1 cellular context compared by ENCODE assay signal in genomic region chr3:120093923-120094775, GRCh38.
TF ChIP-seq lines count a peak whose summit lies in the region.

Gene GSK3B (minus strand): TSS chr3:120094447. CDS start chr3:120093434, 1,013 bp downstream.

TF ChIP-seq in HepG2, 621 proteins besides CTCF, POLR2A, EP300 and RAD21 (continued from another document and continues in another):
- TF ChIP-seq ZNF513 (CRISPR knock-in tag; conservative IDR thresholded peaks at IDR 0.05) (no peak), NFYB (CRISPR knock-in tag; IDR thresholded peaks at IDR 0.05) (no peak), SALL1 (CRISPR knock-in tag; IDR thresholded peaks at IDR 0.05) (peak; percentile 69), ZNF33B (CRISPR knock-in tag; IDR thresholded peaks at IDR 0.05) (no peak), NR1H2 (CRISPR knock-in tag; IDR thresholded peaks at IDR 0.05; ENCODE audit: borderline replicate concordance, low read depth) (no peak), SNRNP70 (IDR thresholded peaks at IDR 0.05; ENCODE audit: low read depth, low read length) (peak; percentile 95), ZNF180 (CRISPR knock-in tag; IDR thresholded peaks at IDR 0.05; ENCODE audit: borderline replicate concordance, low read depth) (no peak), ZNF350 (CRISPR knock-in tag; IDR thresholded peaks at IDR 0.05; ENCODE audit: borderline replicate concordance, low read depth) (no peak; the same call in 1 of the 2 replicates), ZKSCAN1 (IDR thresholded peaks at IDR 0.05; ENCODE audit: low read length) (no peak), CHD2 (IDR thresholded peaks at IDR 0.05; ENCODE audit: low read depth, low read length) (no peak), SSRP1 (CRISPR knock-in tag; IDR thresholded peaks at IDR 0.05) (no peak), RAD51 (IDR thresholded peaks at IDR 0.05; ENCODE audit: borderline replicate concordance) (no peak), EED (CRISPR knock-in tag; IDR thresholded peaks at IDR 0.05) (0 out of 2 replicates have a peak, but pooled peaks have one; percentile 44), CEBPB (IDR thresholded peaks at IDR 0.05; ENCODE audit: borderline replicate concordance, low read depth, low read length) (no peak), ZNF326 (CRISPR knock-in tag; IDR thresholded peaks at IDR 0.05; ENCODE audit: borderline replicate concordance) (no peak), ZNF879 (CRISPR knock-in tag; IDR thresholded peaks at IDR 0.05) (no peak), GRHL1 (CRISPR knock-in tag; conservative IDR thresholded peaks at IDR 0.05) (no peak), PTBP1 (IDR thresholded peaks at IDR 0.05; ENCODE audit: low read depth, low read length, poor library complexity, severe bottlenecking) (no peak), ZNF607 (CRISPR knock-in tag; IDR thresholded peaks at IDR 0.05; ENCODE audit: borderline replicate concordance) (no peak), ZNF343 (CRISPR knock-in tag; IDR thresholded peaks at IDR 0.05) (no peak), ZNF577 (CRISPR knock-in tag; IDR thresholded peaks at IDR 0.05; ENCODE audit: borderline replicate concordance, low read depth) (no peak), ZNF260 (CRISPR knock-in tag; IDR thresholded peaks at IDR 0.05; ENCODE audit: borderline replicate concordance, low read depth) (no peak), MAZ (IDR thresholded peaks at IDR 0.05; ENCODE audit: borderline replicate concordance, low read depth, low read length) (no peak; the same call in none of the 2 replicates), MAZ (CRISPR knock-in tag; IDR thresholded peaks at IDR 0.05; ENCODE audit: low read depth) (peak; percentile 72), PRDM4 (CRISPR knock-in tag; IDR thresholded peaks at IDR 0.05; ENCODE audit: borderline replicate concordance) (no peak), ISL2 (CRISPR knock-in tag; IDR thresholded peaks at IDR 0.05) (peak; percentile 43; the same call in 1 of the 2 replicates), ZFP37 (CRISPR knock-in tag; IDR thresholded peaks at IDR 0.05; ENCODE audit: borderline replicate concordance) (no peak), ATF5 (CRISPR knock-in tag; IDR thresholded peaks at IDR 0.05; ENCODE audit: low read depth) (no peak), NFIC (IDR thresholded peaks at IDR 0.05; ENCODE audit: low read length) (no peak), HDAC6 (IDR thresholded peaks at IDR 0.05; ENCODE audit: low read depth, low read length) (no peak), HIVEP1 (CRISPR knock-in tag; IDR thresholded peaks at IDR 0.05) (peak; percentile 42; the same call in 1 of the 2 replicates), ZNF253 (CRISPR knock-in tag; IDR thresholded peaks at IDR 0.05; ENCODE audit: borderline replicate concordance) (peak; percentile 38; the same call in 1 of the 2 replicates), ZC3H4 (CRISPR knock-in tag; IDR thresholded peaks at IDR 0.05; ENCODE audit: borderline replicate concordance) (no peak), LBX2 (CRISPR knock-in tag; IDR thresholded peaks at IDR 0.05; ENCODE audit: borderline replicate concordance) (no peak), ZNF891 (CRISPR knock-in tag; IDR thresholded peaks at IDR 0.05) (no peak), AKAP8 (CRISPR knock-in tag; IDR thresholded peaks at IDR 0.05) (no peak), HCFC1 (IDR thresholded peaks at IDR 0.05; ENCODE audit: low read depth, low read length) (0 out of 2 replicates have a peak, but pooled peaks have one; percentile 6), PRDM10 (CRISPR knock-in tag; IDR thresholded peaks at IDR 0.05; ENCODE audit: low read depth) (no peak), MNT (IDR thresholded peaks at IDR 0.05) (no peak), KAT7 (CRISPR knock-in tag; IDR thresholded peaks at IDR 0.05; ENCODE audit: borderline replicate concordance) (no peak; the same call in 1 of the 2 replicates), SNAI1 (CRISPR knock-in tag; IDR thresholded peaks at IDR 0.05; ENCODE audit: borderline replicate concordance) (no peak), SRY (CRISPR knock-in tag; IDR thresholded peaks at IDR 0.05) (no peak), MLLT10 (CRISPR knock-in tag; IDR thresholded peaks at IDR 0.05) (no peak), AFF4 (CRISPR knock-in tag; IDR thresholded peaks at IDR 0.05) (no peak), KLF15 (CRISPR knock-in tag; IDR thresholded peaks at IDR 0.05; ENCODE audit: borderline replicate concordance) (0 out of 2 replicates have a peak, but pooled peaks have one; percentile 67), ZNF296 (CRISPR knock-in tag; conservative IDR thresholded peaks at IDR 0.05) (no peak), RNF2 (conservative IDR thresholded peaks at IDR 0.05; ENCODE audit: low read depth) (no peak), THAP8 (CRISPR knock-in tag; IDR thresholded peaks at IDR 0.05; ENCODE audit: borderline replicate concordance) (no peak), ZNF792 (CRISPR knock-in tag; IDR thresholded peaks at IDR 0.05) (peak; percentile 63; the same call in 1 of the 2 replicates), ZNF510 (CRISPR knock-in tag; IDR thresholded peaks at IDR 0.05; ENCODE audit: low read depth) (no peak), NAIF1 (CRISPR knock-in tag; IDR thresholded peaks at IDR 0.05; ENCODE audit: borderline replicate concordance) (peak; percentile 100), KLF11 (CRISPR knock-in tag; IDR thresholded peaks at IDR 0.05) (no peak)
